Comparison of ENCODE assay signal across 29 cellular contexts in genomic region chr6:77822265-77822664, GRCh38.
"Had no signal": no experiment of that assay in that cellular context is flagged by ENCODE, and none has a peak within 500 bp of the region (broad histone marks: within the 10 kb centered on the region; RNA-seq: fewer than 3 reads in every experiment).

No MANE protein-coding gene starts in this region.

- H3K27ac ChIP-seq: colonic mucosa, coronary artery, dorsolateral prefrontal cortex, epithelial cell of prostate, esophagus muscularis mucosa, esophagus squamous epithelium, foreskin keratinocyte, gastrocnemius medialis, gastroesophageal sphincter, heart left ventricle, heart right ventricle, hepatocyte had no signal

- FAIRE-seq: endometrium, endothelial cell of umbilical vein, frontal cortex had no signal

- H3K79me2 ChIP-seq: hepatocyte had no signal

- H3K27me3 ChIP-seq: colonic mucosa, dorsolateral prefrontal cortex, esophagus muscularis mucosa, esophagus squamous epithelium, foreskin keratinocyte, gastrocnemius medialis, gastroesophageal sphincter, heart left ventricle, heart right ventricle, hepatocyte had no signal

- H3K9me3 ChIP-seq: colonic mucosa, esophagus muscularis mucosa, esophagus squamous epithelium, gastrocnemius medialis, gastroesophageal sphincter, heart left ventricle had no signal

- H3K27me3 Mint-ChIP-seq: dendritic cell treated with granulocyte-macrophage colony-stimulating factor and Interleukin-4, amounts not matched to agents 40 ng/mL and 50 ng/mL, for 4 days had no signal

- H2AFZ ChIP-seq: hepatocyte had no signal

- DNase-seq: colonic mucosa; cortex of kidney; dermis blood vessel endothelial cell; dorsolateral prefrontal cortex; effector CD4-positive, alpha-beta T cell; effector CD8-positive, alpha-beta T cell; effector memory CD4-positive, alpha-beta T cell; endodermal cell; erythroblast; esophagus squamous epithelium; foreskin fibroblast; foreskin keratinocyte; foreskin melanocyte; gastrocnemius medialis; glutamatergic neuron; head of caudate nucleus; heart left ventricle; heart right ventricle; hippocampal formation had no signal

- H3K36me3 ChIP-seq: colonic mucosa, esophagus muscularis mucosa, esophagus squamous epithelium, gastrocnemius medialis, gastroesophageal sphincter, heart left ventricle, heart right ventricle had no signal

- ATAC-seq: esophagus mucosa, foreskin keratinocyte, gastrocnemius medialis, gastroesophageal sphincter, heart left ventricle, heart right ventricle had no signal

- H3K9me3 Mint-ChIP-seq: dendritic cell treated with granulocyte-macrophage colony-stimulating factor and Interleukin-4, amounts not matched to agents 40 ng/mL and 50 ng/mL, for 4 days; endodermal cell had no signal

- H3K4me3 Mint-ChIP-seq: dendritic cell treated with granulocyte-macrophage colony-stimulating factor and Interleukin-4, amounts not matched to agents 40 ng/mL and 50 ng/mL, for 4 days; endodermal cell had no signal

- H3K4me1 ChIP-seq: colonic mucosa, esophagus muscularis mucosa, esophagus squamous epithelium, foreskin keratinocyte, gastrocnemius medialis, gastroesophageal sphincter, heart left ventricle, heart right ventricle had no signal

- H3K27ac Mint-ChIP-seq: dendritic cell treated with granulocyte-macrophage colony-stimulating factor and Interleukin-4, amounts not matched to agents 40 ng/mL and 50 ng/mL, for 4 days; endodermal cell had no signal

- H3K4me1 Mint-ChIP-seq: endodermal cell had no signal

- H3K4me3 ChIP-seq: colonic mucosa, coronary artery, dorsolateral prefrontal cortex, esophagus muscularis mucosa, esophagus squamous epithelium, gastrocnemius medialis, gastroesophageal sphincter, heart left ventricle, heart right ventricle, hepatocyte had no signal

- H3K4me2 ChIP-seq: hepatocyte had no signal
